Comparison of ENCODE assay signal across 13 cellular contexts in the genomic region with DNA sequence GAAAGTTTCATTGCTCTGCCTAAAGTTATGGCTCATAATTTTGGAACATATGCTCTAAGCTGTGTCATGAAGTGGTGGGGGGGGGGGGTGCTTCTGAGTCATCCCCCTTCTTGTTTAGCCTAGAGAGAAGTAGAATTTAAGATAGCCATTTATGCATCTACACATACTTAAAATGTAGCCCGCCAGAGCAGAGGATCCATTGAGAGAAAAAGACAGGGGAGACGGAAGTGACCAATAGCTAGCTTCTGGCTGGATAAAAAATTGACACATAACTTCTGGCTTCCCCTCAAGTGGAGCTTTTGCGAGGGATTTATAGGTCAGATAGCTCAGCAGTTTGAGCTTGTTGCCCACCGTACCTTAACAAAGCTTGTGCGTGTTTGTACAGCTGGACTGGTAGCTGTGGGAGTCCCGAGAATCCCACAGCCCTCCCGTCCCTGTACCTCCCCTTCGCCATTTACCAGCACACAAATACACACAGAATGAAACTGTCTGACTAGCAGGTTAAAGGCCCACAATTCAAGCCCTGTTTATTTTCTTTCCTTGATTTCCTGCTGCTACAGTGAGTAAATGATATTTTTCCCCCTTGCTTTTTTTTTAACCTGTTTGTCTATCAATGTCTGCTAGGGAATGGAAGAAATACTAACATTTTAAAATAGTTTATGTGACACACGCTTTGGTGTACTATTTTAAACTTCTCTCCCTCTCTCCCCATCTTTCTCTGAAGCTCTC.
DNase-seq lines count a peak whose midpoint lies in the region; ATAC-seq, FAIRE-seq and TF ChIP-seq lines count a peak whose summit lies in the region.
"Had no signal": no experiment of that assay in that cellular context is flagged by ENCODE, and none has a peak within 500 bp of the region (broad histone marks: within the 10 kb centered on the region; RNA-seq: fewer than 3 reads in every experiment).

No MANE protein-coding gene starts in this region.

- DNase-seq in AG10803 (ENCODE audit: low read depth) = peak; percentile 39
- peak; percentile 77 for DNase-seq in NCI-H1417 treated with DMSO at 0.1 percent for 48 hours (lab: John Stamatoyannopoulos, UW)
- DNase-seq in SK-N-MC (ENCODE audit: low read depth, low spot score) = no peak
- peak; percentile 9 for DNase-seq in hepatocyte (ENCODE audit: low spot score)
- no peak for DNase-seq in GF-D8 (lab: John Stamatoyannopoulos, UW)
- no peak for DNase-seq in left ventricle myocardium superior
- no peak for DNase-seq in aorta
- no peak for DNase-seq in small intestine
- DNase-seq: activated CD4-positive, alpha-beta T cell treated with anti-CD3 and anti-CD28 coated beads, Interleukin-2, amount 10 ng/mL, durations not matched to agents 24 days and 14 days; activated effector memory CD4-positive, alpha-beta T cell treated with anti-CD3 and anti-CD28 coated beads, Interleukin-2, amount 50 U/mL, for 16 hours; NCI-H1694; RPMI8226 had no signal

- H3K27ac ChIP-seq in SK-N-MC = peak overlapping the region; percentile 61; the same call in 1 of the 2 replicates
- peak overlapping the region; percentile 49 for H3K27ac ChIP-seq in hepatocyte
- H3K27ac ChIP-seq in aorta (ENCODE audit: low read depth in 1 of 2, low read length in 2 of 2) = no peak overlapping the region
- H3K27ac ChIP-seq in small intestine (ENCODE audit: low read depth in 1 of 2, low read length in 1 of 2) = no peak overlapping the region
- H3K27ac ChIP-seq: HL-60 had no signal

- WGBS in hepatocyte (ENCODE audit: low lambda C conversion rate, missing lambda C conversion rate) = 39% methylated on average over 9 of the region's 9 CpGs
- 41 to 43% methylated on average over 9 of the region's 9 CpGs for WGBS in aorta, 2 donors
- 45 to 56% (median 50%) methylated on average over 9 of the region's 9 CpGs for WGBS in small intestine, 3 donors

- no peak for TF ChIP-seq CTCF in AG10803 (conservative IDR thresholded peaks at IDR 0.05; ENCODE audit: low read length)
- no peak for TF ChIP-seq CTCF in hepatocyte (IDR thresholded peaks at IDR 0.05; ENCODE audit: poor library complexity)

- H3K9me3 ChIP-seq in SK-N-MC (ENCODE audit: low read depth, low read length) (no peaks in the 10 kb centered on the region), hepatocyte (ENCODE audit: low read depth) (no peaks in the 10 kb centered on the region), aorta (ENCODE audit: control insufficient read depth, low read length) (no peaks in the 10 kb centered on the region), small intestine (ENCODE audit: control insufficient read depth, low read depth) (no peaks in the 10 kb centered on the region)

- ATAC-seq in left ventricle myocardium superior (no peak), aorta (ENCODE audit: low FRiP score) (no peak)

- intact Hi-C loops in left ventricle myocardium superior (cut with micrococcal nuclease) (no loop called here), aorta (cut with DNase I) (no loop called here)

- no peaks in the 10 kb centered on the region for H3K79me2 ChIP-seq in hepatocyte

- no peaks in the 10 kb centered on the region for H3K36me3 ChIP-seq in SK-N-MC (ENCODE audit: insufficient read depth, low read length)
- H3K36me3 ChIP-seq in hepatocyte (replicated peaks; ENCODE audit: insufficient read depth, low read depth) = no peaks in the 10 kb centered on the region
- H3K36me3 ChIP-seq in aorta (ENCODE audit: control insufficient read depth in 1 of 2, insufficient read depth in 2 of 2, low read length in 1 of 2) = no peaks in the 10 kb centered on the region
- H3K36me3 ChIP-seq in small intestine (ENCODE audit: control insufficient read depth in 2 of 2, insufficient read depth in 2 of 2, low read length in 2 of 2) = no peaks in the 10 kb centered on the region

- peak overlapping the region; percentile 65 for H3K4me2 ChIP-seq in hepatocyte

- no peaks in the 10 kb centered on the region for H3K9me2 ChIP-seq in hepatocyte (replicated peaks; ENCODE audit: insufficient read depth)

- H3K4me3 ChIP-seq in AG10803 (ENCODE audit: low read length) = no peak overlapping the region
- H3K4me3 ChIP-seq in SK-N-MC = peak overlapping the region; percentile 8; the same call in 1 of the 2 replicates
- H3K4me3 ChIP-seq in hepatocyte = no peak overlapping the region
- H3K4me3 ChIP-seq in aorta (ENCODE audit: low read length in 2 of 2) = no peak overlapping the region
- H3K4me3 ChIP-seq in small intestine (ENCODE audit: low read depth in 1 of 2, low read length in 2 of 2) = no peak overlapping the region

- no peaks in the 10 kb centered on the region for H4K20me1 ChIP-seq in hepatocyte (ENCODE audit: insufficient read depth, poor library complexity, severe bottlenecking)

- H3K27me3 ChIP-seq in hepatocyte (no peaks in the 10 kb centered on the region), aorta (ENCODE audit: control insufficient read depth in 1 of 2, insufficient read depth in 2 of 2, low read length in 1 of 2) (no peaks in the 10 kb centered on the region), small intestine (ENCODE audit: control insufficient read depth in 2 of 2, insufficient read depth in 2 of 2, low read length in 2 of 2) (no peaks in the 10 kb centered on the region)

- peak overlapping the region; percentile 42 for H2AFZ ChIP-seq in hepatocyte

- FAIRE-seq in small intestine (lab: Jason Lieb, UNC) = no peak

- peak overlapping the region; percentile 2 for H3K9ac ChIP-seq in SK-N-MC (ENCODE audit: insufficient read length)

- peaks cover 17% of the 10 kb centered on the region for H3K4me1 ChIP-seq in hepatocyte (ENCODE audit: insufficient read depth)
- peaks cover 0 to 1% of the 10 kb centered on the region in 2 donors for H3K4me1 ChIP-seq in aorta (ENCODE audit: control insufficient read depth in 1 of 2, insufficient read depth in 2 of 2, low read length in 2 of 2)
- no peaks in the 10 kb centered on the region for H3K4me1 ChIP-seq in small intestine (ENCODE audit: control insufficient read depth in 2 of 2, insufficient read depth in 1 of 2, low read depth in 1 of 2, low read length in 1 of 2)

Comparison
In these comparisons a context has a peak if more than half of its experiments do, and no peak if none do; other contexts are left out.
1. DNase-seq: peak in AG10803 (single experiment), NCI-H1417 treated with DMSO at 0.1 percent for 48 hours (single experiment) and hepatocyte (single experiment); none in SK-N-MC (single experiment), GF-D8 (single experiment), left ventricle myocardium superior (single experiment), aorta (0 of 2) and small intestine (single experiment).
2. H3K27ac ChIP-seq: peak in SK-N-MC (single experiment) and hepatocyte (single experiment); none in aorta (0 of 2) and small intestine (0 of 2).